Comparison of ENCODE assay signal across 11 cellular contexts in the genomic region with DNA sequence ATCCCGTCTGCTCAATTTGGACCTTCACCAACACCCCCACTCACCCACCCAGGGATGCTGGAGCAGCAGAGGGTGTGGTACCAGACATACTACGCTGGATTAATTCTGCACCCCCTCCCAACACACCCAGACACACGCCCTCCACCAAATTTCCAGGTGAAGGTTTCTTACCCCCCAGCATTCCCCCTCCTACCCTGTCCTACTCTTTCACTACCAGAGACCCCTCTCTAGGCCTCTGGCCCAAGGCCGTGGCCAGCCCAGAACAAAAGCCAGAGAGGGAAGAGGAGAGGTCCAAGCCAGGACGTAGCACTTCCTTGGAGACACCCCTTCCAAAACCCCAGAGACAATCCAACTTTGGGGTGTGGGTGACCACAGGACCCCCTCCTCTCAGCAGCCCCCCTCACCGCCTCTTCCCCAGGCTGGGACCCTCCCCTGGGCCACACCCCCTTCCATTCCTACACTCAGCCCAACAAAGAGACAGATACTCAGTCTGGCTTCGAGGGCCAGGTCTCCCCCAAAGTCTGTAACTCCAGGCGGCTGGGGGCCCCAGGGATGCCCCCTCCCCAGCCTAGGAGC. TPM values are rescaled to one million over a fixed set of nuclear protein-coding genes. Genes with fewer than 3 reads are reported as not detected.
DNase-seq lines count a peak whose midpoint lies in the region; ATAC-seq and TF ChIP-seq lines count a peak whose summit lies in the region.
"Had no signal": no experiment of that assay in that cellular context is flagged by ENCODE, and none has a peak within 500 bp of the region (broad histone marks: within the 10 kb centered on the region; RNA-seq: fewer than 3 reads in every experiment).

No MANE protein-coding gene starts in this region.

- peaks cover 8% of the 10 kb centered on the region for H3K4me1 Mint-ChIP-seq in CD8-positive, alpha-beta T cell (ENCODE audit: low read depth)
- peaks cover 69% of the 10 kb centered on the region for H3K4me1 Mint-ChIP-seq in nephron

- POLR2A ChIA-PET in CD8-positive, alpha-beta T cell (lab: Charles Lee) = no interaction called here

- no peak for ATAC-seq in CD8-positive, alpha-beta T cell
- ATAC-seq in left lobe of liver = no peak

- H3K27me3 ChIP-seq in CD8-positive, alpha-beta T cell (ENCODE audit: insufficient read depth, low read length) = peaks cover 3% of the 10 kb centered on the region
- H3K27me3 ChIP-seq in mammary epithelial cell (ENCODE audit: insufficient read depth, low read length) (no peaks in the 10 kb centered on the region), right atrium auricular region (no peaks in the 10 kb centered on the region)

- peak overlapping the region; percentile 89 for H3K4me2 ChIP-seq in mammary epithelial cell (ENCODE audit: insufficient read depth, low read depth, low read length)

- no peak for DNase-seq in CD8-positive, alpha-beta T cell
- DNase-seq in LNCaP clone FGC (ENCODE audit: low read depth) (no peak), mammary epithelial cell (no peak), NCI-H345 treated with DMSO at 0.1 percent for 48 hours (lab: John Stamatoyannopoulos, UW; ENCODE audit: unreplicated experiment) (no peak), left lobe of liver (ENCODE audit: low spot score) (no peak), right atrium auricular region (ENCODE audit: low spot score) (no peak), NCI-H2171 (lab: John Stamatoyannopoulos, UW) (no peak)
- DNase-seq: NCI-H187, occipital lobe had no signal

- no peaks in the 10 kb centered on the region for H3K36me3 Mint-ChIP-seq in CD8-positive, alpha-beta T cell
- H3K36me3 Mint-ChIP-seq in nephron (ENCODE audit: low read depth) = peaks cover 37% of the 10 kb centered on the region

- 28% methylated on average over 7 of the region's 8 CpGs for WGBS in mammary epithelial cell (ENCODE audit: low coverage, missing lambda C conversion rate)

- BruUV-seq in mammary epithelial cell (replicated peaks; lab: Mats Ljungman, UMichigan) = no TSS peak

- H3K36me3 ChIP-seq in CD8-positive, alpha-beta T cell (ENCODE audit: insufficient read depth, low read length) = no peaks in the 10 kb centered on the region
- no peaks in the 10 kb centered on the region for H3K36me3 ChIP-seq in mammary epithelial cell (ENCODE audit: insufficient read depth, low read length)
- no peaks in the 10 kb centered on the region for H3K36me3 ChIP-seq in right atrium auricular region

- H3K9me3 Mint-ChIP-seq in CD8-positive, alpha-beta T cell = no peaks in the 10 kb centered on the region
- H3K9me3 Mint-ChIP-seq in nephron = no peaks in the 10 kb centered on the region

- no peak overlapping the region for H3K9ac ChIP-seq in mammary epithelial cell (ENCODE audit: insufficient read depth, low read length)

- H3K4me3 Mint-ChIP-seq in CD8-positive, alpha-beta T cell = peak overlapping the region; percentile 68
- peak overlapping the region; percentile 98 to 100 (median 98) for H3K4me3 Mint-ChIP-seq in nephron

- H3K27me3 Mint-ChIP-seq in CD8-positive, alpha-beta T cell (ENCODE audit: low read depth) = peaks cover 20% of the 10 kb centered on the region
- no peaks in the 10 kb centered on the region for H3K27me3 Mint-ChIP-seq in nephron (ENCODE audit: low read depth)

- H4K20me1 ChIP-seq in mammary epithelial cell (ENCODE audit: insufficient read depth, low read length) = no peaks in the 10 kb centered on the region

- no peak overlapping the region for H3K4me3 ChIP-seq in CD8-positive, alpha-beta T cell (ENCODE audit: low read depth, low read length)
- peak overlapping the region; percentile 84 for H3K4me3 ChIP-seq in LNCaP clone FGC (ENCODE audit: low read depth, low read length)
- peak overlapping the region in 1 of 3 experiments; percentile 11 for H3K4me3 ChIP-seq in mammary epithelial cell (replicated peaks in 1 of 3; ENCODE audit: insufficient read depth in 1 of 3, low read depth in 2 of 3, low read length in 3 of 3)
- no peak overlapping the region for H3K4me3 ChIP-seq in right atrium auricular region

- no peak overlapping the region for H3K27ac Mint-ChIP-seq in CD8-positive, alpha-beta T cell
- H3K27ac Mint-ChIP-seq in nephron = peak overlapping the region; percentile 82 to 97 (median 95)

- intact Hi-C loops in CD8-positive, alpha-beta T cell (cut with DNase I, micrococcal nuclease) = no loop called here
- intact Hi-C loops in mammary epithelial cell (cut with micrococcal nuclease) = no loop called here

- in situ Hi-C loops in mammary epithelial cell (cut with MboI; ENCODE audit: low sequenced_read_pairs in 2 of 2) = no loop called here

- CTCF ChIA-PET in CD8-positive, alpha-beta T cell (lab: Charles Lee) = interaction anchor here (1.0 to 1.6 kb wide), 3 partner anchors 9 to 16 kb away, joined by 3 to 4 read pairs (median 3); no protein-coding TSS in a partner anchor
- CTCF ChIA-PET in mammary epithelial cell (lab: Charles Lee; ENCODE audit: low non-redundant PET) = no interaction called here

- peak overlapping the region; percentile 43 for H2AFZ ChIP-seq in mammary epithelial cell (ENCODE audit: low read depth, low read length)

- H3K79me2 ChIP-seq in mammary epithelial cell (ENCODE audit: insufficient read depth, low read length) = no peaks in the 10 kb centered on the region

- dilution Hi-C loops in mammary epithelial cell (cut with HindIII; ENCODE audit: low sequenced_read_pairs) = no loop called here

- peaks cover 13% of the 10 kb centered on the region for H3K4me1 ChIP-seq in CD8-positive, alpha-beta T cell (ENCODE audit: insufficient read depth, low read length)
- H3K4me1 ChIP-seq in mammary epithelial cell (ENCODE audit: insufficient read depth, low read length) (peaks cover 8% of the 10 kb centered on the region), right atrium auricular region (peaks cover 0 to 32% of the 10 kb centered on the region in 2 donors)

- no peak overlapping the region for H3K27ac ChIP-seq in CD8-positive, alpha-beta T cell (ENCODE audit: low read depth, low read length)
- no peak overlapping the region for H3K27ac ChIP-seq in mammary epithelial cell (ENCODE audit: insufficient read depth, low read depth, low read length)
- no peak overlapping the region for H3K27ac ChIP-seq in right atrium auricular region

- H3K9me3 ChIP-seq in CD8-positive, alpha-beta T cell (ENCODE audit: low read length) = no peaks in the 10 kb centered on the region
- no peaks in the 10 kb centered on the region for H3K9me3 ChIP-seq in mammary epithelial cell (replicated peaks; ENCODE audit: insufficient read depth, low read length)
- no peaks in the 10 kb centered on the region for H3K9me3 ChIP-seq in right atrium auricular region

- no peak for TF ChIP-seq CTCF in CD8-positive, alpha-beta T cell (IDR thresholded peaks at IDR 0.05)
- no peak for TF ChIP-seq CTCF in LNCaP clone FGC (IDR thresholded peaks at IDR 0.05; ENCODE audit: control insufficient read depth, extremely low read depth, insufficient read depth)
- TF ChIP-seq CTCF in mammary epithelial cell (conservative IDR thresholded peaks at IDR 0.05 in 1 of 2, IDR thresholded peaks at IDR 0.05 in 1 of 2; ENCODE audit: extremely low read depth in 1 of 2, insufficient read depth in 1 of 2, low read depth in 1 of 2, low read length in 2 of 2) = no peak
- TF ChIP-seq CTCF in nephron (IDR thresholded peaks at IDR 0.05; ENCODE audit: unreplicated experiment in 3 of 3) = no peak
- TF ChIP-seq CTCF in right atrium auricular region (IDR thresholded peaks at IDR 0.05) = no peak

RNA-seq across cellular contexts. Expression of a gene that starts 1.6 kb away (rescaled TPM):
- total RNA-seq in CD8-positive, alpha-beta T cell = under 1 TPM; 0.14 to 0.22 TPM
- 1 to 10 TPM; 1.9 to 2.5 TPM for total RNA-seq in mammary epithelial cell
- 1.3 TPM for polyA plus RNA-seq in mammary epithelial cell
- polyA minus RNA-seq in mammary epithelial cell = 1.2 TPM
- 1.1 TPM for total RNA-seq in left lobe of liver
- total RNA-seq in right atrium auricular region = under 1 TPM; 0.15 to 0.47 TPM

RNA-seq across cellular contexts. Expression of a gene that starts 19.7 kb away (rescaled TPM):
- total RNA-seq in CD8-positive, alpha-beta T cell = under 1 TPM; 0.38 to 0.86 TPM
- total RNA-seq in mammary epithelial cell (10 to 100 TPM; 24.0 to 44.4 TPM), left lobe of liver (1.7 TPM), right atrium auricular region (under 1 TPM in 1 of 2 donors, not detected in 1; 0.98 TPM)
- polyA plus RNA-seq in mammary epithelial cell = 131 TPM
- polyA minus RNA-seq in mammary epithelial cell = 110 TPM
- total RNA-seq: occipital lobe, SK-MEL-5 had no signal

RNA-seq across cellular contexts. Expression of a gene that starts 26.1 kb away (rescaled TPM):
- 1 to 10 TPM; 6.7 to 8.3 TPM for total RNA-seq in CD8-positive, alpha-beta T cell
- 10 to 100 TPM; 43.7 to 71.3 TPM for total RNA-seq in mammary epithelial cell
- 128 TPM for polyA plus RNA-seq in mammary epithelial cell
- 82.3 TPM for polyA minus RNA-seq in mammary epithelial cell
- 66.6 TPM for total RNA-seq in left lobe of liver
- total RNA-seq in right atrium auricular region = 10 to 100 TPM; 46.1 to 50.7 TPM

RNA-seq across cellular contexts. Expression of a gene that starts 27.1 kb away (rescaled TPM):
- total RNA-seq in CD8-positive, alpha-beta T cell = 10 to 100 TPM in 1 of 2 experiments, 1 to 10 TPM in 1; 9.8 to 10.8 TPM
- total RNA-seq in mammary epithelial cell (10 to 100 TPM; 20.3 to 39.9 TPM), left lobe of liver (21.2 TPM), right atrium auricular region (10 to 100 TPM; 14.6 to 25.9 TPM)
- 34.3 TPM for polyA plus RNA-seq in mammary epithelial cell
- 57.3 TPM for polyA minus RNA-seq in mammary epithelial cell

RNA-seq across cellular contexts. Expression of a gene that starts 33.8 kb away (rescaled TPM):
- 100 to 1,000 TPM; 281 to 298 TPM for total RNA-seq in CD8-positive, alpha-beta T cell
- 100 to 1,000 TPM; 389 to 797 TPM for total RNA-seq in mammary epithelial cell
- 759 TPM for polyA plus RNA-seq in mammary epithelial cell
- polyA minus RNA-seq in mammary epithelial cell = 852 TPM
- total RNA-seq in left lobe of liver = 120 TPM
- 100 to 1,000 TPM; 258 to 273 TPM for total RNA-seq in right atrium auricular region
